In genomic region chr21:10640446-10640845, GRCh38 we compare ENCODE assay signal across 8 cellular contexts.
"Had no signal": no experiment of that assay in that cellular context is flagged by ENCODE, and none has a peak within 500 bp of the region (broad histone marks: within the 10 kb centered on the region; RNA-seq: fewer than 3 reads in every experiment).

No MANE protein-coding gene starts in this region.

- H3K9ac ChIP-seq: GM23248 had no signal

- H2AFZ ChIP-seq: GM23248 had no signal

- H3K9me3 Mint-ChIP-seq: HFFc6 had no signal

- DNase-seq: GM23248, GOT3, H7, HFFc6, IMR-90 had no signal

- H3K4me1 ChIP-seq: HAP-1 had no signal

- H3K4me3 ChIP-seq: GM23248, HAP-1, K562 had no signal

- H3K27ac ChIP-seq: GM23248 had no signal

- H3K27ac Mint-ChIP-seq: HFFc6 had no signal

- ATAC-seq: HCT116, K562 had no signal

- H3K4me3 Mint-ChIP-seq: HFFc6 had no signal

- H3K36me3 ChIP-seq: HAP-1 had no signal
